4 cellular contexts compared by ENCODE assay signal in the genomic region with DNA sequence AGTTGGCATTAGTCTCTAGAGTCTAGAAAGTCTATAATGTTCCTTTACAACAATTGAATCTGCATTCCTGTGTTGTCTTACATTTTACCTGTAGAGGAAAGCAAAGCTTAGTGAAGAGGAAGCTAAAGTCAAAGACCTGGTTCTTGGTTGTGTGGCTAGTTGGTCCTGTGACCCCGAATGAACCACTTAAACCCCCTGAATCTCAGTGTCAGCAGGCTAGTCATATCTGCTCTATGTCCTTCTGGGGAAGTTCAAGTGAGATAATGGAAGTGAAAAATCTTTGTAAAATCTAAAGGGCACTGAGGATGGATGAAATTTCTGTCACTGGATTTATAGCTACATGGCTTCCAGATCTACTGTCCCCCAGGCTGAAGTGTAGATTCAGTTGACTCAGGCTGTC. TPM values are rescaled to one million over a fixed set of nuclear protein-coding genes. Genes with fewer than 3 reads are reported as not detected.
"Had no signal": no experiment of that assay in that cellular context is flagged by ENCODE, and none has a peak within 500 bp of the region (broad histone marks: within the 10 kb centered on the region; RNA-seq: fewer than 3 reads in every experiment).

No MANE protein-coding gene starts in this region.

- DNase-seq: GDM1, GF-D8 had no signal

- ATAC-seq: GM12878 had no signal

RNA-seq across cellular contexts. Expression of a gene that starts 24.0 kb away (rescaled TPM):
- total RNA-seq: G401 had no signal
